ENCODE assay signal across 2 cellular contexts in genomic region chrX:120768254-120768653, GRCh38.
TF ChIP-seq lines count a peak whose summit lies in the region.

No MANE protein-coding gene starts in this region.

TF ChIP-seq in SK-N-SH, 30 proteins besides CTCF, POLR2A, EP300 and RAD21 (continued from another document):
- no peak for TF ChIP-seq MAX (IDR thresholded peaks at IDR 0.05; ENCODE audit: low read depth)

TF ChIP-seq in endothelial cell of umbilical vein, 7 proteins besides CTCF, POLR2A, EP300 and RAD21 (continued from another document):
- no peak for TF ChIP-seq MAX (IDR thresholded peaks at IDR 0.05; ENCODE audit: insufficient read depth, insufficient read length)
- TF ChIP-seq MYC (IDR thresholded peaks at IDR 0.05; ENCODE audit: low read depth, low read length): no peak
- no peak for TF ChIP-seq POLR2AphosphoS5 (IDR thresholded peaks at IDR 0.05; ENCODE audit: insufficient read depth, low read depth, low read length)
TF ChIP-seq in endothelial cell of umbilical vein: peak in this region for 0.
